In genomic region chr16:58591083-58591482, GRCh38 we compare ENCODE assay signal across 16 cellular contexts.
"Had no signal": no experiment of that assay in that cellular context is flagged by ENCODE, and none has a peak within 500 bp of the region (broad histone marks: within the 10 kb centered on the region; RNA-seq: fewer than 3 reads in every experiment).

No MANE protein-coding gene starts in this region.

- H3K27ac Mint-ChIP-seq: dendritic cell treated with granulocyte-macrophage colony-stimulating factor and Interleukin-4, amounts not matched to agents 40 ng/mL and 50 ng/mL, for 4 days; type B pancreatic cell had no signal

- H3K4me3 Mint-ChIP-seq: dendritic cell treated with granulocyte-macrophage colony-stimulating factor and Interleukin-4, amounts not matched to agents 40 ng/mL and 50 ng/mL, for 4 days; type B pancreatic cell had no signal

- H3K9me3 Mint-ChIP-seq: dendritic cell treated with granulocyte-macrophage colony-stimulating factor and Interleukin-4, amounts not matched to agents 40 ng/mL and 50 ng/mL, for 4 days; type B pancreatic cell had no signal

- DNase-seq: activated effector memory CD4-positive, alpha-beta T cell treated with anti-CD3 and anti-CD28 coated beads, Interleukin-2, amount 50 U/mL, for 16 hours; activated T-cell treated with anti-CD3 and anti-CD28 coated beads, Interleukin-2, amount 50 U/mL, for 1 hour; anterior cingulate cortex; cerebellar nuclear complex; foreskin melanocyte; lower lobe of right lung; posterior cingulate gyrus; SHP77; stimulated activated CD4-positive, alpha-beta T cell treated with anti-CD3 and anti-CD28 coated beads, Interleukin-15, amount 100 ng/mL, for 24 hours; stimulated activated CD4-positive, alpha-beta T cell treated with anti-CD3 and anti-CD28 coated beads, Interleukin-4, amount 100 ng/mL, for 24 hours; stimulated activated naive CD4-positive, alpha-beta T cell treated with Interleukin-2 at 50 U/mL for 16 hours; T-helper 1 cell; T1000 had no signal

- ATAC-seq: lower lobe of right lung, SK-N-SH treated with all-trans-retinoic acid at 6 μM for 48 hours had no signal

- H3K27me3 Mint-ChIP-seq: dendritic cell treated with granulocyte-macrophage colony-stimulating factor and Interleukin-4, amounts not matched to agents 40 ng/mL and 50 ng/mL, for 4 days; type B pancreatic cell had no signal
